Comparison of ENCODE assay signal across 34 cellular contexts in the genomic region with DNA sequence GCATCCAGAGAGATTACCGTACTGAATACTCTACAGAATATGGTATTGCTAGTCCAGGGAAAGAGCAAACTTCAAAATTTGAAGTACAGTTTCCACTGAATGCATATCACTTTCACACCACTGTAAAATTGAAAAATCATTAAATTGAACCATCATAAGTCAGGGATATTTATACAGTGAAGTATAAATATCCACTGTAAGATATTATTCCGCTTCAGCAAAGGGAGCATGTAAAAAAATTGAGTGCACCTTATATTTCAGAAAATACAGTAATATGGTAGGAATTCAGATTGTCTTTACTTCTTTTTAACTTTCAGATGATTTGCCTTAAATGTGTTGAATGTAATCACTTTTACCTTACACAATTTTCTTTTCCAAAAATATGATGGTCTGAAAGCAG.
"Had no signal": no experiment of that assay in that cellular context is flagged by ENCODE, and none has a peak within 500 bp of the region (broad histone marks: within the 10 kb centered on the region; RNA-seq: fewer than 3 reads in every experiment).

No MANE protein-coding gene starts in this region.

- H3K27me3 ChIP-seq: adrenal gland, ascending aorta, body of pancreas, brain microvascular endothelial cell, breast epithelium, cardiac muscle cell had no signal

- H3K36me3 ChIP-seq: adrenal gland, ascending aorta, brain microvascular endothelial cell, breast epithelium, cardiac muscle cell had no signal

- ATAC-seq: activated naive CD4-positive, alpha-beta T cell treated with anti-CD3 and anti-CD28 coated beads, Interleukin-2, amount 50 U/mL, for 72 hours; activated naive CD8-positive, alpha-beta T cell treated with anti-CD3 and anti-CD28 coated beads, Interleukin-2, amount 50 U/mL, for 24 hours; activated T-cell treated with anti-CD3 and anti-CD28 coated beads, Interleukin-2, amount 50 U/mL, for 4 hours; activated T-cell treated with anti-CD3 and anti-CD28 coated beads, Interleukin-2, amount 50 U/mL, for 72 hours; activated T-helper 17 cell treated with anti-CD3 and anti-CD28 coated beads, Interleukin-2, amount 50 U/mL, for 72 hours; body of pancreas had no signal

- H3K4me1 ChIP-seq: ascending aorta had no signal

- FAIRE-seq: astrocyte, bronchial epithelial cell had no signal

- H3K27ac ChIP-seq: adrenal gland, ascending aorta, body of pancreas, brain microvascular endothelial cell, breast epithelium, cardiac muscle cell had no signal

- DNase-seq: activated effector memory CD4-positive, alpha-beta T cell treated with anti-CD3 and anti-CD28 coated beads, Interleukin-2, amount 50 U/mL, for 16 hours; activated effector memory CD4-positive, alpha-beta T cell treated with Interleukin-2 at 50 U/mL for 16 hours; activated gamma-delta T cell; activated gamma-delta T cell treated with Interleukin-2 at 50 U/mL for 16 hours; activated naive CD4-positive, alpha-beta T cell; activated naive CD4-positive, alpha-beta T cell treated with anti-CD3 and anti-CD28 coated beads for 36 hours; activated naive CD4-positive, alpha-beta T cell treated with anti-CD3 and anti-CD28 coated beads, Interleukin-2, amount 10 ng/mL, durations not matched to agents 7 days and 5 days; activated naive CD4-positive, alpha-beta T cell treated with anti-CD3 and anti-CD28 coated beads, Interleukin-2, amount 50 U/mL, for 16 hours; activated naive CD4-positive, alpha-beta T cell treated with Interleukin-2 at 50 U/mL for 16 hours; activated naive CD8-positive, alpha-beta T cell treated with anti-CD3 and anti-CD28 coated beads for 36 hours; activated naive CD8-positive, alpha-beta T cell treated with anti-CD3 and anti-CD28 coated beads, Interleukin-2, amount 10 ng/mL, durations not matched to agents 7 days and 5 days; activated naive CD8-positive, alpha-beta T cell treated with anti-CD3 and anti-CD28 coated beads, Interleukin-2, amount 50 U/mL, for 24 hours; activated T-cell treated with anti-CD3 and anti-CD28 coated beads, Interleukin-2, amount 50 U/mL, for 1 hour; activated T-cell treated with anti-CD3 and anti-CD28 coated beads, Interleukin-2, amount 50 U/mL, for 24 hours; activated T-cell treated with anti-CD3 and anti-CD28 coated beads, Interleukin-2, amount 50 U/mL, for 4 hours; activated T-cell treated with anti-CD3 and anti-CD28 coated beads, Interleukin-2, amount 50 U/mL, for 48 hours; activated T-cell treated with anti-CD3 and anti-CD28 coated beads, Interleukin-2, amount 50 U/mL, for 72 hours; adrenal gland; amniotic stem cell; amygdala; anterior cingulate cortex; aorta; body of pancreas; brain microvascular endothelial cell; caudate nucleus; central memory CD4-positive, alpha-beta T cell; cerebellar nuclear complex had no signal

- H3K4me3 ChIP-seq: adrenal gland, ascending aorta, body of pancreas, breast epithelium, cardiac muscle cell had no signal

- H3K9me3 ChIP-seq: adrenal gland, ascending aorta, body of pancreas, breast epithelium had no signal
